In the genomic region with DNA sequence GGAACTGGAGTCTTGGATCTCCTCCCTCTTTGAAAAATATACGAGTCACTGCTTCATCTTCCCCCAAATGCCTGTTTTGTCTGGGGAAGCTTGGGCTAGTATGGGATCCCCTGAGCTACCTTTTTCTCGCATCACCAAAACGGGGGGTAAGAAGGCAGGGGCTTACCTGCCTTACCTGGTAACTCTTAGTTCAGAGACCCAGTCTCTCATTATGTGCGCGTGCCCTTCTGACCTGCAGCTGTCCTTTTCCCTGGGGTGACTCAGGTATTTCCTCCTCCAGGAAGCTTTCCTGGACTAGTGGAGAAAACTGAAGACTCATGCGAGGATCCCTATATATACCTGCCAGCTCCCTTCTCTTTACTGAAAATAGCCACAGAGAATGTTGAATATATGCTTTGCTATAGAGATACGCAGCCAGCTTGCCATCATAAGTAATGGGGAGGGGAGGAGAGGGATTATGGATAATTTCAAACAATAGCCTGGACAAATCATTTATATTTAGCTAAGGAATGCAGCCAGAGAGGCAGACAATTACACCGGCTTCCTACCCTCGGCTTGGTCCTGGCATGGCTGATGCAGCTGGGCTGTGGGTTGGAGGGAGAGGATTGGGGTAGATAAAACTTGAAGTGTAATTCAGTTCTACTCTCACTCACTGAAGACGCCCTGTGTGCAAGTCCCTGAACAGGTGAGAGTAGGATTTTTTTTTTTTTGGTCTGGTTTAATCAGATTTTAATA, we compare ENCODE assay signal across 7 cellular contexts. TPM values are rescaled to one million over a fixed set of nuclear protein-coding genes. Genes with fewer than 3 reads are reported as not detected.
DNase-seq lines count a peak whose midpoint lies in the region; ATAC-seq lines count a peak whose summit lies in the region.

No MANE protein-coding gene starts in this region.

- DNase-seq in activated T-helper 1 cell treated with anti-CD3 and anti-CD28 coated beads, Interleukin-12 subunit alpha, Interleukin-12 subunit beta, Interleukin-2, Interleukin-4 antibody, amounts not matched to agents 30 ng/mL and 10 ng/mL and 1 ng/mL, durations not matched to agents 14 hours and 24 hours and 36 hours (ENCODE audit: low spot score), result no peak
- no peak for DNase-seq in immature natural killer cell
- DNase-seq in stimulated activated naive CD8-positive, alpha-beta T cell treated with anti-CD3 and anti-CD28 coated beads, Interleukin-15, amount 100 ng/mL, for 72 hours, result no peak
- DNase-seq in NCI-H2227 treated with DMSO at 0.1 percent for 48 hours (lab: John Stamatoyannopoulos, UW), result no peak
- DNase-seq in 8988T, result no peak
- DNase-seq in OCI-M1 (lab: John Stamatoyannopoulos, UW), result no peak

- H3K4me1 ChIP-seq in HUES64 (ENCODE audit: insufficient read depth, low read length), result peaks cover 6% of the 10 kb centered on the region

- peaks cover 8% of the 10 kb centered on the region for H3K4me1 Mint-ChIP-seq in activated T-helper 1 cell treated with anti-CD3 and anti-CD28 coated beads, Interleukin-12 subunit alpha, Interleukin-12 subunit beta, Interleukin-2, Interleukin-4 antibody, amounts not matched to agents 30 ng/mL and 10 ng/mL and 1 ng/mL, durations not matched to agents 14 hours and 24 hours and 36 hours (ENCODE audit: low read depth)
- H3K4me1 Mint-ChIP-seq in immature natural killer cell, result peaks cover 5 to 16% of the 10 kb centered on the region in 2 donors
- H3K4me1 Mint-ChIP-seq in stimulated activated naive CD8-positive, alpha-beta T cell treated with anti-CD3 and anti-CD28 coated beads, Interleukin-15, amount 100 ng/mL, for 72 hours, result peaks cover 14% of the 10 kb centered on the region

- intact Hi-C loops in activated T-helper 1 cell treated with anti-CD3 and anti-CD28 coated beads, Interleukin-12 subunit alpha, Interleukin-12 subunit beta, Interleukin-2, Interleukin-4 antibody, amounts not matched to agents 30 ng/mL and 10 ng/mL and 1 ng/mL, durations not matched to agents 14 hours and 24 hours and 36 hours (cut with micrococcal nuclease), result loop anchor here (5.0 kb wide), 1 partner anchor 1244 kb away; a partner anchor contains a TSS

- no peak overlapping the region for H3K27ac ChIP-seq in HUES64 (ENCODE audit: low read depth, low read length)

- peaks cover 23% of the 10 kb centered on the region for H3K27me3 ChIP-seq in HUES64 (ENCODE audit: insufficient read depth, low read length)

- no peak overlapping the region for H3K27ac Mint-ChIP-seq in activated T-helper 1 cell treated with anti-CD3 and anti-CD28 coated beads, Interleukin-12 subunit alpha, Interleukin-12 subunit beta, Interleukin-2, Interleukin-4 antibody, amounts not matched to agents 30 ng/mL and 10 ng/mL and 1 ng/mL, durations not matched to agents 14 hours and 24 hours and 36 hours
- H3K27ac Mint-ChIP-seq in immature natural killer cell, result peak overlapping the region in 3 of 6 donors; percentile 7 to 61 (median 31)
- no peak overlapping the region for H3K27ac Mint-ChIP-seq in stimulated activated naive CD8-positive, alpha-beta T cell treated with anti-CD3 and anti-CD28 coated beads, Interleukin-15, amount 100 ng/mL, for 72 hours

- no peaks in the 10 kb centered on the region for H3K36me3 Mint-ChIP-seq in activated T-helper 1 cell treated with anti-CD3 and anti-CD28 coated beads, Interleukin-12 subunit alpha, Interleukin-12 subunit beta, Interleukin-2, Interleukin-4 antibody, amounts not matched to agents 30 ng/mL and 10 ng/mL and 1 ng/mL, durations not matched to agents 14 hours and 24 hours and 36 hours (ENCODE audit: low read depth)
- H3K36me3 Mint-ChIP-seq in immature natural killer cell, result no peaks in the 10 kb centered on the region

- H3K9me3 ChIP-seq in HUES64 (ENCODE audit: insufficient read depth, low read depth, low read length), result no peaks in the 10 kb centered on the region

- peak overlapping the region; percentile 72 for H3K4me3 ChIP-seq in HUES64 (ENCODE audit: low read length)

- peaks cover 38% of the 10 kb centered on the region for H3K27me3 Mint-ChIP-seq in activated T-helper 1 cell treated with anti-CD3 and anti-CD28 coated beads, Interleukin-12 subunit alpha, Interleukin-12 subunit beta, Interleukin-2, Interleukin-4 antibody, amounts not matched to agents 30 ng/mL and 10 ng/mL and 1 ng/mL, durations not matched to agents 14 hours and 24 hours and 36 hours (ENCODE audit: insufficient read depth)
- peaks cover 0 to 8% (median 5%) of the 10 kb centered on the region in 3 donors for H3K27me3 Mint-ChIP-seq in immature natural killer cell (ENCODE audit: low read depth in 3 of 3)
- H3K27me3 Mint-ChIP-seq in stimulated activated naive CD8-positive, alpha-beta T cell treated with anti-CD3 and anti-CD28 coated beads, Interleukin-15, amount 100 ng/mL, for 72 hours, result peaks cover 24% of the 10 kb centered on the region

- H3K9me3 Mint-ChIP-seq in activated T-helper 1 cell treated with anti-CD3 and anti-CD28 coated beads, Interleukin-12 subunit alpha, Interleukin-12 subunit beta, Interleukin-2, Interleukin-4 antibody, amounts not matched to agents 30 ng/mL and 10 ng/mL and 1 ng/mL, durations not matched to agents 14 hours and 24 hours and 36 hours, result no peaks in the 10 kb centered on the region
- no peaks in the 10 kb centered on the region for H3K9me3 Mint-ChIP-seq in immature natural killer cell
- H3K9me3 Mint-ChIP-seq in stimulated activated naive CD8-positive, alpha-beta T cell treated with anti-CD3 and anti-CD28 coated beads, Interleukin-15, amount 100 ng/mL, for 72 hours, result peaks cover 0 to 11% of the 10 kb centered on the region in 2 donors

- 52% methylated on average over 7 of the region's 10 CpGs for WGBS in HUES64

- peak overlapping the region; percentile 63; the same call in 1 of the 2 replicates for H3K9ac ChIP-seq in HUES64 (ENCODE audit: low read depth, low read length)

- H3K4me3 Mint-ChIP-seq in activated T-helper 1 cell treated with anti-CD3 and anti-CD28 coated beads, Interleukin-12 subunit alpha, Interleukin-12 subunit beta, Interleukin-2, Interleukin-4 antibody, amounts not matched to agents 30 ng/mL and 10 ng/mL and 1 ng/mL, durations not matched to agents 14 hours and 24 hours and 36 hours, result peak overlapping the region; percentile 75
- H3K4me3 Mint-ChIP-seq in immature natural killer cell, result peak overlapping the region; percentile 74 to 87 (median 82)
- peak overlapping the region; percentile 53 to 57 for H3K4me3 Mint-ChIP-seq in stimulated activated naive CD8-positive, alpha-beta T cell treated with anti-CD3 and anti-CD28 coated beads, Interleukin-15, amount 100 ng/mL, for 72 hours

- ATAC-seq in stimulated activated naive CD8-positive, alpha-beta T cell treated with anti-CD3 and anti-CD28 coated beads, Interleukin-15, amount 100 ng/mL, for 72 hours, result no peak

- H3K36me3 ChIP-seq in HUES64 (ENCODE audit: insufficient read depth, low read length), result no peaks in the 10 kb centered on the region

RNA-seq across cellular contexts. Expression of a gene that starts 1.1 kb away (rescaled TPM):
- 15.4 TPM for polyA plus RNA-seq in HUES64 (2013, experiment 1 of 2)
- 16.8 TPM for polyA plus RNA-seq in HUES64 (2013, experiment 2 of 2)
- total RNA-seq in activated T-helper 1 cell treated with anti-CD3 and anti-CD28 coated beads, Interleukin-12 subunit alpha, Interleukin-12 subunit beta, Interleukin-2, Interleukin-4 antibody, amounts not matched to agents 30 ng/mL and 10 ng/mL and 1 ng/mL, durations not matched to agents 14 hours and 24 hours and 36 hours, result 0.44 and 0.47 TPM in 2 replicates
- under 1 TPM in 1 of 3 donors, not detected in 2; 0.44 TPM for polyA plus RNA-seq in immature natural killer cell
